In the genomic region with DNA sequence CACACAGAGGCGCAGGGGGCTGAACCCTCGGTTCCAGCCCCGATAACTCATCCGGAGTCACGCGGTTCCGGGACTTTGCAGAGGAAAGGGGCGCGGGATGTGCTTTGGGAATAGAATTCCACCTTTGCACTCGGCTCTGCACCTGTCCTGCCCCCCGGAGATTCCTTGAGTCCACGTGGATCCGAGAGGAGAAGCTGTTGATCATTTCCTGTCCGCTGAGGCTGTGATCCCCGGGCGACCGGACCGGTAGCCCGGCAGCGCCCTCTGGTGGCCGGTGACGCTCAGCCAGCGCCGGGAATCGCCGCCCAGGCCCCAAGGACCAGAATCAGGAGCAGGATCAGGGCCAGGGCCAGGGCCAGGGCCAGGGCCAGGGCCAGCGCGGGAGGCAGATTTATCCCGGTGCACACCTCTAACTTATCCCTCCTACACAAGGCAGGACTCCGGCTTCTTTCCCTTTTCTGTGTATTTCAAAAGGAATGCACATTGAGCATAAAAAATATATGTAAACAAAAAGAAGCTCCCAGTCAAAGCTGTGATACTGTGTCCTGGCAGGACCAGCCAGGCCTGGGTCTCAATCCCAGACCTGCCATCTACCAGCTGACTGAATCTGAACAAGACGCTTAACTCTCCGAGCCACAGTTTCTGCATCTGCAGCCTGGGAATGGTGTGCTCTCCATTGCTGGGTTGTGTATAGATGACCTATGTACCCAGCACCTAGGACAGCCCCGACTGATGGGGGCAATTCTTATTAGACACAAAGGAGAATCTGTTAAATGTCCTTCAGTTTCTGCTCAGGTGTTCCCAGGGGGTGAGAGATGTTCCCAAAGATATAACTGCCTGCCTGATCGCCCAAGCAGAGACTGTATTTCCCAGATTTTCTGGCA, we compare ENCODE assay signal across 8 cellular contexts. TPM values are rescaled to one million over a fixed set of nuclear protein-coding genes. Genes with fewer than 3 reads are reported as not detected.
DNase-seq lines count a peak whose midpoint lies in the region; ATAC-seq and TF ChIP-seq lines count a peak whose summit lies in the region.

No MANE protein-coding gene starts in this region.

- H3K9ac ChIP-seq in HUES64 (ENCODE audit: low read depth, low read length): no peak overlapping the region

- WGBS in HUES64: 17% methylated on average over 33 of the region's 34 CpGs

- peaks cover 11% of the 10 kb centered on the region for H3K4me1 ChIP-seq in HUES64 (ENCODE audit: insufficient read depth, low read length)
- H3K4me1 ChIP-seq in Peyer's patch: peaks cover 0 to 5% (median 0%) of the 10 kb centered on the region in 4 donors

- H3K27me3 Mint-ChIP-seq in activated T-helper 17 cell treated with anti-CD3 and anti-CD28 coated beads, Interleukin-2, amount 50 U/mL, for 72 hours: peaks cover 12% of the 10 kb centered on the region
- peaks cover 13% of the 10 kb centered on the region for H3K27me3 Mint-ChIP-seq in nephron (ENCODE audit: low read depth)
- peaks cover 27 to 43% of the 10 kb centered on the region in 2 donors for H3K27me3 Mint-ChIP-seq in stimulated activated naive B cell treated with anti-CD40 and anti-IgM and Interleukin-4, amounts not matched to agents 10 μg/mL and 1 μg/mL and 100 μg/mL, for 72 hours

- H3K36me3 ChIP-seq in HUES64 (ENCODE audit: insufficient read depth, low read length) (no peaks in the 10 kb centered on the region), Peyer's patch (no peaks in the 10 kb centered on the region)

- H3K9me3 ChIP-seq in HUES64 (ENCODE audit: insufficient read depth, low read depth, low read length) (no peaks in the 10 kb centered on the region), Peyer's patch (no peaks in the 10 kb centered on the region)

- TF ChIP-seq POLR2A in Peyer's patch (IDR thresholded peaks at IDR 0.05): no peak

- H3K27ac ChIP-seq in HUES64 (ENCODE audit: low read depth, low read length): no peak overlapping the region
- H3K27ac ChIP-seq in Peyer's patch: no peak overlapping the region

- peak; percentile 84 for TF ChIP-seq CTCF in GM12873 (IDR thresholded peaks at IDR 0.05; ENCODE audit: insufficient read depth, low read depth, low read length, missing control alignments)
- TF ChIP-seq CTCF in Peyer's patch (IDR thresholded peaks at IDR 0.05): peak; percentile 84 to 97 (median 92)
- peak; percentile 93 for TF ChIP-seq CTCF in fibroblast of villous mesenchyme (IDR thresholded peaks at IDR 0.05; ENCODE audit: insufficient read depth, low read depth, low read length)
- TF ChIP-seq CTCF in nephron (IDR thresholded peaks at IDR 0.05; ENCODE audit: unreplicated experiment in 3 of 3): peak; percentile 95 to 97 (median 96)

- peaks cover 21% of the 10 kb centered on the region for H3K36me3 Mint-ChIP-seq in activated T-helper 17 cell treated with anti-CD3 and anti-CD28 coated beads, Interleukin-2, amount 50 U/mL, for 72 hours (ENCODE audit: low read depth)
- H3K36me3 Mint-ChIP-seq in nephron (ENCODE audit: low read depth): no peaks in the 10 kb centered on the region
- H3K36me3 Mint-ChIP-seq in stimulated activated naive B cell treated with anti-CD40 and anti-IgM and Interleukin-4, amounts not matched to agents 10 μg/mL and 1 μg/mL and 100 μg/mL, for 72 hours: no peaks in the 10 kb centered on the region

- peak overlapping the region; percentile 38 for H3K27ac Mint-ChIP-seq in activated T-helper 17 cell treated with anti-CD3 and anti-CD28 coated beads, Interleukin-2, amount 50 U/mL, for 72 hours
- no peak overlapping the region for H3K27ac Mint-ChIP-seq in nephron
- H3K27ac Mint-ChIP-seq in stimulated activated naive B cell treated with anti-CD40 and anti-IgM and Interleukin-4, amounts not matched to agents 10 μg/mL and 1 μg/mL and 100 μg/mL, for 72 hours: no peak overlapping the region

- no peaks in the 10 kb centered on the region for H3K9me3 Mint-ChIP-seq in activated T-helper 17 cell treated with anti-CD3 and anti-CD28 coated beads, Interleukin-2, amount 50 U/mL, for 72 hours
- H3K9me3 Mint-ChIP-seq in nephron: no peaks in the 10 kb centered on the region
- H3K9me3 Mint-ChIP-seq in stimulated activated naive B cell treated with anti-CD40 and anti-IgM and Interleukin-4, amounts not matched to agents 10 μg/mL and 1 μg/mL and 100 μg/mL, for 72 hours: no peaks in the 10 kb centered on the region

- H3K4me1 Mint-ChIP-seq in activated T-helper 17 cell treated with anti-CD3 and anti-CD28 coated beads, Interleukin-2, amount 50 U/mL, for 72 hours: peaks cover 18% of the 10 kb centered on the region
- no peaks in the 10 kb centered on the region for H3K4me1 Mint-ChIP-seq in nephron
- H3K4me1 Mint-ChIP-seq in stimulated activated naive B cell treated with anti-CD40 and anti-IgM and Interleukin-4, amounts not matched to agents 10 μg/mL and 1 μg/mL and 100 μg/mL, for 72 hours: peaks cover 9 to 19% of the 10 kb centered on the region in 2 donors

- peak; percentile 68 to 91 (median 89) for DNase-seq in Peyer's patch
- DNase-seq in fibroblast of villous mesenchyme (ENCODE audit: low read depth): peak; percentile 61
- peak; percentile 57 for DNase-seq in stimulated activated naive B cell treated with anti-CD40 and anti-IgM and Interleukin-4, amounts not matched to agents 10 μg/mL and 1 μg/mL and 100 μg/mL, for 72 hours

- 0 out of 2 replicates have a peak, but pooled peaks cover 6% of the 10 kb centered on the region for H3K27me3 ChIP-seq in HUES64 (ENCODE audit: insufficient read depth, low read length)
- H3K27me3 ChIP-seq in Peyer's patch: no peaks in the 10 kb centered on the region

- peak overlapping the region; percentile 49 for H3K4me3 ChIP-seq in HUES64 (ENCODE audit: low read length)
- H3K4me3 ChIP-seq in Peyer's patch: peak overlapping the region; percentile 23 to 44 (median 40)
- peak overlapping the region; percentile 43 for H3K4me3 ChIP-seq in fibroblast of villous mesenchyme (ENCODE audit: low read depth, low read length)

- peak overlapping the region; percentile 78 for H3K4me3 Mint-ChIP-seq in activated T-helper 17 cell treated with anti-CD3 and anti-CD28 coated beads, Interleukin-2, amount 50 U/mL, for 72 hours
- H3K4me3 Mint-ChIP-seq in nephron: peak overlapping the region; percentile 29 to 57 (median 56)
- peak overlapping the region; percentile 66 to 73 for H3K4me3 Mint-ChIP-seq in stimulated activated naive B cell treated with anti-CD40 and anti-IgM and Interleukin-4, amounts not matched to agents 10 μg/mL and 1 μg/mL and 100 μg/mL, for 72 hours

- ATAC-seq in activated T-helper 17 cell treated with anti-CD3 and anti-CD28 coated beads, Interleukin-2, amount 50 U/mL, for 72 hours (replicated peaks): peak; percentile 42
- ATAC-seq in stimulated activated naive B cell treated with anti-CD40 and anti-IgM and Interleukin-4, amounts not matched to agents 10 μg/mL and 1 μg/mL and 100 μg/mL, for 72 hours (replicated peaks): peak; percentile 72 to 82
- no peak for ATAC-seq in HG03039 (IDR thresholded peaks at IDR 0.05; ENCODE audit: unreplicated experiment)

RNA-seq across cellular contexts. Expression of a gene that starts 8.5 kb away (rescaled TPM):
- not detected for polyA plus RNA-seq in HUES64 (2013, experiment 1 of 2)
- not detected for polyA plus RNA-seq in HUES64 (2013, experiment 2 of 2)
- total RNA-seq in Peyer's patch: not detected
- 1 to 10 TPM; 2.2 to 2.5 TPM for total RNA-seq in activated T-helper 17 cell treated with anti-CD3 and anti-CD28 coated beads, Interleukin-2, amount 50 U/mL, for 72 hours
- not detected in 2 replicates for total RNA-seq in fibroblast of villous mesenchyme

RNA-seq across cellular contexts. Expression of a gene that starts 49.9 kb away (rescaled TPM):
- polyA plus RNA-seq in HUES64 (2013, experiment 1 of 2): 0.95 TPM
- 1.3 TPM for polyA plus RNA-seq in HUES64 (2013, experiment 2 of 2)
- total RNA-seq in Peyer's patch (10 to 100 TPM in 3 of 4 donors, 1 to 10 TPM in 1; 9.9 to 46.2 (median 31.8) TPM), fibroblast of villous mesenchyme (not detected in 2 replicates)
- 1 to 10 TPM in 1 of 2 donors, under 1 TPM in 1; 0.48 to 3.3 TPM for total RNA-seq in activated T-helper 17 cell treated with anti-CD3 and anti-CD28 coated beads, Interleukin-2, amount 50 U/mL, for 72 hours
